Comparison of ENCODE assay signal across 8 cellular contexts in genomic region chr4:143559757-143560147, GRCh38. TPM values are rescaled to one million over a fixed set of nuclear protein-coding genes. Genes with fewer than 3 reads are reported as not detected.
DNase-seq lines count a peak whose midpoint lies in the region; ATAC-seq and TF ChIP-seq lines count a peak whose summit lies in the region.

No MANE protein-coding gene starts in this region.

- ATAC-seq in GM21390 (IDR thresholded peaks at IDR 0.05; ENCODE audit: unreplicated experiment) = peak; percentile 3
- ATAC-seq in omental fat pad (ENCODE audit: low FRiP score) = no peak

- peaks cover 23% of the 10 kb centered on the region for H3K4me1 Mint-ChIP-seq in T-helper 1 cell treated with Interleukin-12 subunit alpha and Interleukin-12 subunit beta and Interleukin-4 antibody, amounts not matched to agents 30 μg/mL and 1 μg/mL, for 36 hours (ENCODE audit: low read depth)
- peaks cover 2% of the 10 kb centered on the region for H3K4me1 Mint-ChIP-seq in progenitor cell of endocrine pancreas (ENCODE audit: low read depth)

- H3K9me3 ChIP-seq in endocrine pancreas (ENCODE audit: control insufficient read depth, low read length) = no peaks in the 10 kb centered on the region

- H3K9ac ChIP-seq in endocrine pancreas (ENCODE audit: control insufficient read depth, insufficient read depth, low read length) = peak overlapping the region; percentile 41

- DNase-seq in AG04449 (ENCODE audit: low read depth, low spot score) (no peak), progenitor cell of endocrine pancreas (ENCODE audit: low spot score, unreplicated experiment) (no peak), NCI-H1092 (lab: John Stamatoyannopoulos, UW) (no peak), HEK293T (ENCODE audit: extremely low spot score) (no peak), omental fat pad (ENCODE audit: low spot score) (no peak)

- POLR2A ChIA-PET in AG04449 (lab: Yijun Ruan, JAX) = no interaction called here
- POLR2A ChIA-PET in HEK293T (lab: Yijun Ruan, JAX) = no interaction called here

- peak overlapping the region; percentile 86 for H3K4me3 Mint-ChIP-seq in T-helper 1 cell treated with Interleukin-12 subunit alpha and Interleukin-12 subunit beta and Interleukin-4 antibody, amounts not matched to agents 30 μg/mL and 1 μg/mL, for 36 hours
- peak overlapping the region; percentile 85 for H3K4me3 Mint-ChIP-seq in progenitor cell of endocrine pancreas (ENCODE audit: low read depth)

- peaks cover 3% of the 10 kb centered on the region for H3K36me3 Mint-ChIP-seq in T-helper 1 cell treated with Interleukin-12 subunit alpha and Interleukin-12 subunit beta and Interleukin-4 antibody, amounts not matched to agents 30 μg/mL and 1 μg/mL, for 36 hours (ENCODE audit: low read depth)
- H3K36me3 Mint-ChIP-seq in progenitor cell of endocrine pancreas (ENCODE audit: insufficient read depth) = peaks cover 2% of the 10 kb centered on the region

- no peaks in the 10 kb centered on the region for H3K36me3 ChIP-seq in endocrine pancreas (ENCODE audit: control insufficient read depth, insufficient read depth, low read length)

- CTCF ChIA-PET in AG04449 (lab: Yijun Ruan, JAX) = interaction anchor here (2.1 kb wide), 1 partner anchor 12 kb away, joined by 10 read pairs; no protein-coding TSS in a partner anchor
- CTCF ChIA-PET in HEK293T (lab: Yijun Ruan, JAX) = no interaction called here

- no peaks in the 10 kb centered on the region for H3K4me1 ChIP-seq in endocrine pancreas (ENCODE audit: control insufficient read depth, insufficient read depth, low read length)

- no peak for TF ChIP-seq CTCF in AG04449 (IDR thresholded peaks at IDR 0.05; ENCODE audit: insufficient read depth, low read length, missing control alignments)
- TF ChIP-seq CTCF in progenitor cell of endocrine pancreas (IDR thresholded peaks at IDR 0.05; ENCODE audit: unreplicated experiment) = no peak
- TF ChIP-seq CTCF in omental fat pad (IDR thresholded peaks at IDR 0.05) = no peak

- no peaks in the 10 kb centered on the region for H3K27me3 ChIP-seq in endocrine pancreas (ENCODE audit: control insufficient read depth, insufficient read depth, low read length)

- H3K4me3 ChIP-seq in AG04449 (ENCODE audit: low read depth, low read length) (peak overlapping the region; percentile 60), endocrine pancreas (ENCODE audit: control insufficient read depth, insufficient read depth, low read length) (peak overlapping the region; percentile 19)

- peaks cover 4% of the 10 kb centered on the region for H3K9me3 Mint-ChIP-seq in T-helper 1 cell treated with Interleukin-12 subunit alpha and Interleukin-12 subunit beta and Interleukin-4 antibody, amounts not matched to agents 30 μg/mL and 1 μg/mL, for 36 hours
- peaks cover 6% of the 10 kb centered on the region for H3K9me3 Mint-ChIP-seq in progenitor cell of endocrine pancreas (ENCODE audit: low read depth)

- H3K27ac Mint-ChIP-seq in T-helper 1 cell treated with Interleukin-12 subunit alpha and Interleukin-12 subunit beta and Interleukin-4 antibody, amounts not matched to agents 30 μg/mL and 1 μg/mL, for 36 hours = peak overlapping the region; percentile 90
- H3K27ac Mint-ChIP-seq in progenitor cell of endocrine pancreas = peak overlapping the region; percentile 97

- no peaks in the 10 kb centered on the region for H3K27me3 Mint-ChIP-seq in T-helper 1 cell treated with Interleukin-12 subunit alpha and Interleukin-12 subunit beta and Interleukin-4 antibody, amounts not matched to agents 30 μg/mL and 1 μg/mL, for 36 hours (ENCODE audit: low read depth)
- no peaks in the 10 kb centered on the region for H3K27me3 Mint-ChIP-seq in progenitor cell of endocrine pancreas

TF ChIP-seq in HEK293T, 16 proteins besides CTCF, POLR2A, EP300 and RAD21:
- TF ChIP-seq SUZ12 (IDR thresholded peaks at IDR 0.05) = no peak
- TF ChIP-seq FOXA1 (IDR thresholded peaks at IDR 0.05) = no peak
- TF ChIP-seq SP1 (IDR thresholded peaks at IDR 0.05) = no peak
- TF ChIP-seq ELF4 (IDR thresholded peaks at IDR 0.05) = no peak
- TF ChIP-seq LEF1 (IDR thresholded peaks at IDR 0.05; ENCODE audit: borderline replicate concordance) = no peak
- no peak for TF ChIP-seq HDGF (IDR thresholded peaks at IDR 0.05; ENCODE audit: borderline replicate concordance)
- TF ChIP-seq L3MBTL2 (conservative IDR thresholded peaks at IDR 0.05) = no peak
- no peak for TF ChIP-seq TARDBP (IDR thresholded peaks at IDR 0.05)
- TF ChIP-seq BHLHE40 (IDR thresholded peaks at IDR 0.05; ENCODE audit: borderline replicate concordance) = no peak

RNA-seq across cellular contexts. Expression of gene SMARCA5, which starts 46.2 kb away (rescaled TPM):
- total RNA-seq in progenitor cell of endocrine pancreas (86.2 and 88.7 TPM in 2 replicates), omental fat pad (10 to 100 TPM; 25.5 to 35.2 (median 30.5) TPM)
